14 cellular contexts compared by ENCODE assay signal in the genomic region with DNA sequence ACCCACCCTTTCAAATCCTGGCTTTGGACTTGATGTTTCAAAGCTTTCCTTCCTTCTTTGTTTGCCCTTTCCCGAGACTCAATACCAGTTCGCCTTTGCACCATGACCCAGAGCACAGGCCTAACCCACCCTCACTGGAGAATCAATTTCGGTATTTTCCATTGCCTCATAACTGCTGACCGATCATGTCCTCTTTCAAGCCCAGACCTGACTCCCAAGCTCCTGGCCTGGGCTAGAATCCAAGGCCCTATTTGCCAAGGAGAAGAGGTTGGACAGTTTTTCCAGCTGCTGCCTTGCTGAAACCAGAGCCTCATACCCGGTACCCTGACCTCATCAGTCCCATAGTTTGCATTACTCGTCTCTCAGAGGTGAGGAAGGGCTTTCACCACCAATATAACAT. TPM values are rescaled to one million over a fixed set of nuclear protein-coding genes. Genes with fewer than 3 reads are reported as not detected.
A peak's percentile ranks its signal among the peaks of the same experiment; 100 is the strongest.
DNase-seq lines count a peak whose midpoint lies in the region; ATAC-seq and TF ChIP-seq lines count a peak whose summit lies in the region.
"Had no signal": no experiment of that assay in that cellular context is flagged by ENCODE, and none has a peak within 500 bp of the region (broad histone marks: within the 10 kb centered on the region; RNA-seq: fewer than 3 reads in every experiment).

No MANE protein-coding gene starts in this region.

- CTCF ChIA-PET in MCF 10A (lab: Yijun Ruan, JAX): interaction anchor here (0.6 to 1.9 kb wide), 5 partner anchors 14 to 140 kb away, joined by 3 to 5 read pairs (median 3); no protein-coding TSS in a partner anchor

- no peak for TF ChIP-seq CTCF in MCF 10A (IDR thresholded peaks at IDR 0.05; ENCODE audit: unreplicated experiment)

- DNase-seq in NCI-H1105 (lab: John Stamatoyannopoulos, UW) (peak; percentile 69), MCF 10A (ENCODE audit: unreplicated experiment) (peak; percentile 96), left ventricle myocardium superior (no peak), stromal cell of bone marrow (ENCODE audit: low read depth) (peak; percentile 51)
- no peak for DNase-seq in activated naive CD8-positive, alpha-beta T cell treated with anti-CD3 and anti-CD28 coated beads, Interleukin-2, amount 50 U/mL, for 24 hours
- no peak for DNase-seq in stimulated activated naive CD4-positive, alpha-beta T cell (lab: John Stamatoyannopoulos, UW)
- DNase-seq: activated naive CD4-positive, alpha-beta T cell treated with anti-CD3 and anti-CD28 coated beads for 36 hours; cerebellar nuclear complex; NCI-H1436; NCI-H748 treated with DMSO at 0.1 percent for 48 hours; stimulated activated CD4-positive, alpha-beta T cell treated with anti-CD3 and anti-CD28 coated beads, Interleukin-2, amount 100 ng/mL, for 48 hours had no signal

- POLR2A ChIA-PET in MCF 10A (lab: Yijun Ruan, JAX): interaction anchor here (0.6 to 5.8 kb wide), 24 partner anchors 8 to 508 kb away, joined by 3 to 68 read pairs (median 5); partner anchors contain the start of genes HELZ and PSMD12

- H3K4me3 Mint-ChIP-seq in MCF 10A (ENCODE audit: unreplicated experiment): no peak overlapping the region
- H3K4me3 Mint-ChIP-seq in activated naive CD8-positive, alpha-beta T cell treated with anti-CD3 and anti-CD28 coated beads, Interleukin-2, amount 50 U/mL, for 24 hours: no peak overlapping the region
- H3K4me3 Mint-ChIP-seq: activated naive CD4-positive, alpha-beta T cell treated with anti-CD3 and anti-CD28 coated beads for 36 hours had no signal

- H3K27ac Mint-ChIP-seq in MCF 10A (ENCODE audit: low read depth, unreplicated experiment): peak overlapping the region; percentile 65
- no peak overlapping the region for H3K27ac Mint-ChIP-seq in activated naive CD8-positive, alpha-beta T cell treated with anti-CD3 and anti-CD28 coated beads, Interleukin-2, amount 50 U/mL, for 24 hours
- H3K27ac Mint-ChIP-seq: activated naive CD4-positive, alpha-beta T cell treated with anti-CD3 and anti-CD28 coated beads for 36 hours had no signal

- intact Hi-C loops in MCF 10A (cut with micrococcal nuclease) (no loop called here), left ventricle myocardium superior (cut with micrococcal nuclease) (no loop called here)

- H3K27me3 Mint-ChIP-seq in MCF 10A (ENCODE audit: insufficient read depth, unreplicated experiment): no peaks in the 10 kb centered on the region
- H3K27me3 Mint-ChIP-seq in activated naive CD8-positive, alpha-beta T cell treated with anti-CD3 and anti-CD28 coated beads, Interleukin-2, amount 50 U/mL, for 24 hours: no peaks in the 10 kb centered on the region

- no TSS peak for BruUV-seq in MCF 10A (replicated peaks; lab: Mats Ljungman, UMichigan)

- H3K36me3 Mint-ChIP-seq in MCF 10A (ENCODE audit: insufficient read depth, unreplicated experiment): peaks cover 5% of the 10 kb centered on the region
- H3K36me3 Mint-ChIP-seq in activated naive CD8-positive, alpha-beta T cell treated with anti-CD3 and anti-CD28 coated beads, Interleukin-2, amount 50 U/mL, for 24 hours (ENCODE audit: low read depth): no peaks in the 10 kb centered on the region

- H3K9me3 Mint-ChIP-seq in MCF 10A (ENCODE audit: unreplicated experiment): no peaks in the 10 kb centered on the region
- H3K9me3 Mint-ChIP-seq in activated naive CD8-positive, alpha-beta T cell treated with anti-CD3 and anti-CD28 coated beads, Interleukin-2, amount 50 U/mL, for 24 hours: no peaks in the 10 kb centered on the region
- H3K9me3 Mint-ChIP-seq: activated naive CD4-positive, alpha-beta T cell treated with anti-CD3 and anti-CD28 coated beads for 36 hours had no signal

- ATAC-seq in left ventricle myocardium superior: peak; percentile 95
- ATAC-seq in HG02852 (IDR thresholded peaks at IDR 0.05; ENCODE audit: unreplicated experiment): no peak
- ATAC-seq in activated naive CD8-positive, alpha-beta T cell treated with anti-CD3 and anti-CD28 coated beads, Interleukin-2, amount 50 U/mL, for 24 hours: no peak
- ATAC-seq: GM12878, mucosa of descending colon had no signal

- peaks cover 18% of the 10 kb centered on the region for H3K4me1 Mint-ChIP-seq in MCF 10A (ENCODE audit: insufficient read depth, unreplicated experiment)
- H3K4me1 Mint-ChIP-seq in activated naive CD8-positive, alpha-beta T cell treated with anti-CD3 and anti-CD28 coated beads, Interleukin-2, amount 50 U/mL, for 24 hours: no peaks in the 10 kb centered on the region

RNA-seq across cellular contexts. Expression of gene HELZ, which starts 35.3 kb away (rescaled TPM):
- total RNA-seq in MCF 10A (2022): 56.7 and 71.7 TPM in 2 replicates
- 35.4 TPM for total RNA-seq in left ventricle myocardium superior

Comparison
In these comparisons a context has a peak if more than half of its experiments do, and no peak if none do; other contexts are left out.
1. DNase-seq: peak in NCI-H1105 (single experiment), MCF 10A (single experiment) and stromal cell of bone marrow (single experiment); none in left ventricle myocardium superior (single experiment), activated naive CD8-positive, alpha-beta T cell treated with anti-CD3 and anti-CD28 coated beads, Interleukin-2, amount 50 U/mL, for 24 hours (single experiment) and stimulated activated naive CD4-positive, alpha-beta T cell (0 of 6).